24 cellular contexts compared by ENCODE assay signal in genomic region chr20:9241721-9242427, GRCh38.
DNase-seq lines count a peak whose midpoint lies in the region; ATAC-seq and TF ChIP-seq lines count a peak whose summit lies in the region.
"Had no signal": no experiment of that assay in that cellular context is flagged by ENCODE, and none has a peak within 500 bp of the region (broad histone marks: within the 10 kb centered on the region; RNA-seq: fewer than 3 reads in every experiment).

No MANE protein-coding gene starts in this region.

- H3K27ac ChIP-seq in PC-3 (ENCODE audit: low read length) (peak overlapping the region; percentile 2; the same call in 1 of the 2 replicates), transverse colon (peak overlapping the region; percentile 47 to 63 (median 53)), RWPE1 (no peak overlapping the region)
- H3K27ac ChIP-seq: 22Rv1, brain microvascular endothelial cell, epithelial cell of prostate, lower lobe of right lung, prostate gland had no signal

- in situ Hi-C loops in transverse colon (cut with MboI; ENCODE audit: low pct_ligation_motif_present in 1 of 4, low pct_unique_long_range_greater_than_20kb in 1 of 4, low sequenced_read_pairs in 3 of 4) = no loop called here

- H3K4me1 Mint-ChIP-seq in T-helper 17 cell = no peaks in the 10 kb centered on the region
- H3K4me1 Mint-ChIP-seq: activated naive CD4-positive, alpha-beta T cell treated with anti-CD3 and anti-CD28 coated beads, Interleukin-2, amount 50 U/mL, for 24 hours; stimulated activated effector memory CD8-positive, alpha-beta T cell treated with anti-CD3 and anti-CD28 coated beads, Interleukin-12 subunit alpha, Interleukin-12 subunit beta, amount 100 ng/mL, for 72 hours had no signal

- no peaks in the 10 kb centered on the region for H3K36me3 Mint-ChIP-seq in T-helper 17 cell (ENCODE audit: low read depth)
- H3K36me3 Mint-ChIP-seq: activated naive CD4-positive, alpha-beta T cell treated with anti-CD3 and anti-CD28 coated beads, Interleukin-2, amount 50 U/mL, for 24 hours; CD8-positive, alpha-beta T cell; naive B cell; stimulated activated effector memory CD8-positive, alpha-beta T cell treated with anti-CD3 and anti-CD28 coated beads, Interleukin-12 subunit alpha, Interleukin-12 subunit beta, amount 100 ng/mL, for 72 hours had no signal

- peaks cover 24% of the 10 kb centered on the region for H3K4me1 ChIP-seq in PC-3 (ENCODE audit: insufficient read depth, low read length)
- H3K4me1 ChIP-seq in transverse colon = peaks cover 0 to 27% (median 19%) of the 10 kb centered on the region in 4 donors
- H3K4me1 ChIP-seq: lower lobe of right lung, prostate gland had no signal

- no peaks in the 10 kb centered on the region for H3K27me3 Mint-ChIP-seq in T-helper 17 cell
- H3K27me3 Mint-ChIP-seq: activated naive CD4-positive, alpha-beta T cell treated with anti-CD3 and anti-CD28 coated beads, Interleukin-2, amount 50 U/mL, for 24 hours; naive B cell had no signal

- TF ChIP-seq POLR2A in transverse colon (IDR thresholded peaks at IDR 0.05) = no peak

- no peak for TF ChIP-seq CTCF in PC-3 (conservative IDR thresholded peaks at IDR 0.05; ENCODE audit: low read depth, low read length)
- no peak for TF ChIP-seq CTCF in transverse colon (IDR thresholded peaks at IDR 0.05)
- TF ChIP-seq CTCF in RWPE1 (conservative IDR thresholded peaks at IDR 0.05; ENCODE audit: low read depth) = no peak

- no peaks in the 10 kb centered on the region for H3K27me3 ChIP-seq in PC-3 (ENCODE audit: low read length)
- no peaks in the 10 kb centered on the region for H3K27me3 ChIP-seq in transverse colon
- H3K27me3 ChIP-seq: brain microvascular endothelial cell had no signal

- no peak overlapping the region for H3K27ac Mint-ChIP-seq in T-helper 17 cell
- H3K27ac Mint-ChIP-seq: activated naive CD4-positive, alpha-beta T cell treated with anti-CD3 and anti-CD28 coated beads, Interleukin-2, amount 50 U/mL, for 24 hours; CD8-positive, alpha-beta T cell; naive B cell; stimulated activated effector memory CD8-positive, alpha-beta T cell treated with anti-CD3 and anti-CD28 coated beads, Interleukin-12 subunit alpha, Interleukin-12 subunit beta, amount 100 ng/mL, for 72 hours had no signal

- peak; percentile 25 for DNase-seq in NCI-H146 (lab: John Stamatoyannopoulos, UW)
- no peak for DNase-seq in NCI-H146 treated with DMSO at 0.1 percent for 48 hours (lab: John Stamatoyannopoulos, UW; ENCODE audit: unreplicated experiment)
- peak; percentile 74 for DNase-seq in PC-3
- peak; percentile 70 for DNase-seq in glomerular visceral epithelial cell (ENCODE audit: extremely low spot score)
- DNase-seq in transverse colon = peak; percentile 19
- DNase-seq in RWPE1 (ENCODE audit: low spot score) = no peak
- DNase-seq in T-helper 17 cell = no peak
- DNase-seq: activated CD4-positive, alpha-beta T cell treated with anti-CD3 and anti-CD28 coated beads, Interleukin-2, amount 50 U/mL, for 4 hours; CD8-positive, alpha-beta T cell; cortex of kidney; lower lobe of right lung; naive B cell; NCI-H2107; NCI-H774; stimulated activated CD4-positive, alpha-beta T cell treated with anti-CD3 and anti-CD28 coated beads, Interleukin-12 subunit alpha, Interleukin-12 subunit beta, amount 100 ng/mL, for 4 hours had no signal

- intact Hi-C loops in PC-3 (cut with micrococcal nuclease) (loop anchor here (5.0 kb wide), 2 partner anchors 50 to 170 kb away; no protein-coding TSS in a partner anchor), transverse colon (cut with DNase I; ENCODE audit: low total_unique reads) (no loop called here)

- H2AFZ ChIP-seq in PC-3 (ENCODE audit: low read length) = no peak overlapping the region

- no peaks in the 10 kb centered on the region for H3K9me2 ChIP-seq in PC-3 (replicated peaks; ENCODE audit: low read length)

- ATAC-seq in PC-3 (peak; percentile 61), T-helper 17 cell (no peak), HG03135 (IDR thresholded peaks at IDR 0.05; ENCODE audit: unreplicated experiment) (no peak)
- ATAC-seq: CD8-positive, alpha-beta T cell; HepG2; lower lobe of right lung; Panc1; stimulated activated effector memory CD8-positive, alpha-beta T cell treated with anti-CD3 and anti-CD28 coated beads, Interleukin-12 subunit alpha, Interleukin-12 subunit beta, amount 100 ng/mL, for 72 hours had no signal

- no peak overlapping the region for H3K9ac ChIP-seq in PC-3 (ENCODE audit: low read length)

- H3K36me3 ChIP-seq in PC-3 (ENCODE audit: low read depth, low read length) = no peaks in the 10 kb centered on the region
- no peaks in the 10 kb centered on the region for H3K36me3 ChIP-seq in transverse colon
- H3K36me3 ChIP-seq: brain microvascular endothelial cell, lower lobe of right lung, prostate gland had no signal

- H3K79me2 ChIP-seq in PC-3 (ENCODE audit: low read length) = no peaks in the 10 kb centered on the region

- BruUV-seq in PC-3 (replicated peaks; lab: Mats Ljungman, UMichigan) = no TSS peak

- no peaks in the 10 kb centered on the region for H3F3A ChIP-seq in PC-3 (ENCODE audit: low read length, unreplicated experiment)

- peak overlapping the region; percentile 32 for H3K4me2 ChIP-seq in PC-3 (ENCODE audit: low read length)

- H3K4me3 ChIP-seq in PC-3 (ENCODE audit: low read length) = no peak overlapping the region
- no peak overlapping the region for H3K4me3 ChIP-seq in transverse colon
- H3K4me3 ChIP-seq: lower lobe of right lung, prostate gland had no signal

- no peaks in the 10 kb centered on the region for H4K20me1 ChIP-seq in PC-3 (ENCODE audit: low read length)

- H3K9me3 ChIP-seq in PC-3 (ENCODE audit: low read length) = no peaks in the 10 kb centered on the region
- no peaks in the 10 kb centered on the region for H3K9me3 ChIP-seq in transverse colon
- H3K9me3 ChIP-seq in T-helper 17 cell (ENCODE audit: control insufficient read depth, low read length, poor library complexity, severe bottlenecking) = no peaks in the 10 kb centered on the region
- H3K9me3 ChIP-seq: lower lobe of right lung, prostate gland had no signal

- CTCF ChIA-PET in PC-3 (lab: Charles Lee) (no interaction called here), RWPE1 (lab: Yijun Ruan, JAX) (no interaction called here)

- WGBS in transverse colon (ENCODE audit: low coverage in 1 of 2), 2 donors = 33 to 62% methylated on average over 2 to 3 of the region's 3 CpGs

- POLR2A ChIA-PET in PC-3 (lab: Charles Lee; ENCODE audit: unreplicated experiment) = interaction anchor here (0.6 kb wide), 1 partner anchor 1937 kb away, joined by 4 read pairs; no protein-coding TSS in a partner anchor
- POLR2A ChIA-PET in RWPE1 (lab: Yijun Ruan, JAX; ENCODE audit: low non-redundant PET) = no interaction called here

- no peak for TF ChIP-seq EP300 in transverse colon (IDR thresholded peaks at IDR 0.05; ENCODE audit: low read depth)

- no peak overlapping the region for H3K4me3 Mint-ChIP-seq in T-helper 17 cell
- H3K4me3 Mint-ChIP-seq: activated naive CD4-positive, alpha-beta T cell treated with anti-CD3 and anti-CD28 coated beads, Interleukin-2, amount 50 U/mL, for 24 hours; CD8-positive, alpha-beta T cell; naive B cell; stimulated activated effector memory CD8-positive, alpha-beta T cell treated with anti-CD3 and anti-CD28 coated beads, Interleukin-12 subunit alpha, Interleukin-12 subunit beta, amount 100 ng/mL, for 72 hours had no signal

Comparison
In these comparisons a context has a peak if more than half of its experiments do, and no peak if none do; other contexts are left out.
1. DNase-seq: peak in NCI-H146 (single experiment), PC-3 (single experiment), glomerular visceral epithelial cell (single experiment) and transverse colon (single experiment); none in NCI-H146 treated with DMSO at 0.1 percent for 48 hours (single experiment), RWPE1 (single experiment) and T-helper 17 cell (0 of 3).